ENCODE assay signal across 8 cellular contexts in genomic region chr16:4626396-4626795, GRCh38. TPM values are rescaled to one million over a fixed set of nuclear protein-coding genes. Genes with fewer than 3 reads are reported as not detected.
DNase-seq lines count a peak whose midpoint lies in the region; ATAC-seq and TF ChIP-seq lines count a peak whose summit lies in the region.

No MANE protein-coding gene starts in this region.

- no peak for ATAC-seq in SK-N-SH treated with all-trans-retinoic acid at 6 μM for 48 hours

- H4K20me1 ChIP-seq in SK-N-SH (ENCODE audit: insufficient read depth) (peaks cover 34% of the 10 kb centered on the region), hepatocyte (ENCODE audit: insufficient read depth, poor library complexity, severe bottlenecking) (peaks cover 44% of the 10 kb centered on the region)

- H3F3A ChIP-seq in SK-N-SH (replicated peaks; ENCODE audit: insufficient read depth), result no peaks in the 10 kb centered on the region

- H3K27ac Mint-ChIP-seq in activated CD4-positive, alpha-beta memory T cell treated with anti-CD3 and anti-CD28 coated beads, Interleukin-2, amount 10 ng/mL, durations not matched to agents 7 days and 5 days, result peak overlapping the region; percentile 92

- DNase-seq in SK-N-SH (no peak), hepatocyte (ENCODE audit: low spot score) (peak; percentile 3), spleen (no peak), transverse colon (no peak), hypothalamus (lab: John Stamatoyannopoulos, UW) (no peak)
- no peak for DNase-seq in activated CD4-positive, alpha-beta memory T cell treated with anti-CD3 and anti-CD28 coated beads, Interleukin-2, amount 10 ng/mL, durations not matched to agents 7 days and 5 days
- DNase-seq in stimulated activated naive CD4-positive, alpha-beta T cell (lab: John Stamatoyannopoulos, UW), result no peak

- H2AFZ ChIP-seq in SK-N-SH (ENCODE audit: low read depth), result no peak overlapping the region
- no peak overlapping the region for H2AFZ ChIP-seq in hepatocyte

- no peak for TF ChIP-seq RAD21 in SK-N-SH (IDR thresholded peaks at IDR 0.05; ENCODE audit: low read length)

- no peaks in the 10 kb centered on the region for H3K27me3 ChIP-seq in SK-N-SH (ENCODE audit: insufficient read depth)
- no peaks in the 10 kb centered on the region for H3K27me3 ChIP-seq in hepatocyte
- no peaks in the 10 kb centered on the region for H3K27me3 ChIP-seq in spleen (replicated peaks in 1 of 7)
- H3K27me3 ChIP-seq in transverse colon, result no peaks in the 10 kb centered on the region

- no peaks in the 10 kb centered on the region for H3K9me2 ChIP-seq in SK-N-SH
- H3K9me2 ChIP-seq in hepatocyte (replicated peaks; ENCODE audit: insufficient read depth), result no peaks in the 10 kb centered on the region

- no peak for TF ChIP-seq EP300 in SK-N-SH (IDR thresholded peaks at IDR 0.05; ENCODE audit: borderline replicate concordance in 1 of 2, low read depth in 1 of 2, low read length in 1 of 2)
- TF ChIP-seq EP300 in transverse colon (IDR thresholded peaks at IDR 0.05; ENCODE audit: low read depth), result no peak

- peaks cover 5% of the 10 kb centered on the region for H3K9me3 Mint-ChIP-seq in activated CD4-positive, alpha-beta memory T cell treated with anti-CD3 and anti-CD28 coated beads, Interleukin-2, amount 10 ng/mL, durations not matched to agents 7 days and 5 days

- peaks cover 42% of the 10 kb centered on the region for H3K4me1 Mint-ChIP-seq in activated CD4-positive, alpha-beta memory T cell treated with anti-CD3 and anti-CD28 coated beads, Interleukin-2, amount 10 ng/mL, durations not matched to agents 7 days and 5 days

- H3K4me1 ChIP-seq in SK-N-SH (ENCODE audit: control insufficient read depth in 1 of 2, insufficient read depth in 2 of 2, low read depth in 1 of 2, low read length in 1 of 2), result peaks cover 0 to 14% of the 10 kb centered on the region in 2 experiments; a peak in 1 of 4 replicates
- peaks cover 11% of the 10 kb centered on the region for H3K4me1 ChIP-seq in hepatocyte (ENCODE audit: insufficient read depth)
- peaks cover 20 to 78% (median 46%) of the 10 kb centered on the region in 6 donors for H3K4me1 ChIP-seq in spleen
- H3K4me1 ChIP-seq in transverse colon, result peaks cover 11 to 23% (median 14%) of the 10 kb centered on the region in 4 donors

- peak overlapping the region; percentile 96 for H3K4me2 ChIP-seq in SK-N-SH
- peak overlapping the region; percentile 99 for H3K4me2 ChIP-seq in hepatocyte

- peaks cover 21% of the 10 kb centered on the region for H3K36me3 Mint-ChIP-seq in activated CD4-positive, alpha-beta memory T cell treated with anti-CD3 and anti-CD28 coated beads, Interleukin-2, amount 10 ng/mL, durations not matched to agents 7 days and 5 days (ENCODE audit: low read depth)

- CTCF ChIA-PET in SK-N-SH (lab: Yijun Ruan, JAX), result interaction anchor here (1.2 to 3.7 kb wide), 2 partner anchors 24 to 122 kb away, joined by 3 to 16 read pairs; no protein-coding TSS in a partner anchor
- CTCF ChIA-PET in activated CD4-positive, alpha-beta memory T cell treated with anti-CD3 and anti-CD28 coated beads, Interleukin-2, amount 10 ng/mL, durations not matched to agents 7 days and 5 days (lab: Charles Lee), result interaction anchor here (1.5 to 3.5 kb wide), 2 partner anchors 10 to 24 kb away, joined by 7 to 43 read pairs; no protein-coding TSS in a partner anchor

- no peak for TF ChIP-seq CTCF in SK-N-SH (IDR thresholded peaks at IDR 0.05)
- no peak for TF ChIP-seq CTCF in hepatocyte (IDR thresholded peaks at IDR 0.05; ENCODE audit: poor library complexity)
- no peak for TF ChIP-seq CTCF in spleen (IDR thresholded peaks at IDR 0.05 in 8 of 11, conservative IDR thresholded peaks at IDR 0.05 in 3 of 11)
- TF ChIP-seq CTCF in transverse colon (IDR thresholded peaks at IDR 0.05), result no peak

- in situ Hi-C loops in transverse colon (cut with MboI; ENCODE audit: low pct_ligation_motif_present in 1 of 4, low pct_unique_long_range_greater_than_20kb in 1 of 4, low sequenced_read_pairs in 3 of 4), result no loop called here

- H3K27ac ChIP-seq in SK-N-SH (ENCODE audit: low read depth in 2 of 2, low read length in 1 of 2), result peak overlapping the region in 1 of 2 experiments; percentile 68; a peak in 1 of 4 replicates
- H3K27ac ChIP-seq in hepatocyte, result peak overlapping the region; percentile 95
- H3K27ac ChIP-seq in spleen, result peak overlapping the region in 7 of 8 donors; percentile 95 to 100 (median 99)
- peak overlapping the region in 2 of 4 donors; percentile 95 to 97 for H3K27ac ChIP-seq in transverse colon

- H3K79me2 ChIP-seq in SK-N-SH (ENCODE audit: insufficient read depth) (peaks cover 68% of the 10 kb centered on the region), hepatocyte (peaks cover 68% of the 10 kb centered on the region)

- H3K4me3 ChIP-seq in SK-N-SH (ENCODE audit: low read depth in 2 of 2, low read length in 1 of 2), result peak overlapping the region; percentile 78
- peak overlapping the region; percentile 71 for H3K4me3 ChIP-seq in hepatocyte
- peak overlapping the region in 6 of 8 donors; percentile 72 to 97 (median 93) for H3K4me3 ChIP-seq in spleen
- H3K4me3 ChIP-seq in transverse colon, result peak overlapping the region in 2 of 4 donors; percentile 92 to 94

- H3K27me3 Mint-ChIP-seq in activated CD4-positive, alpha-beta memory T cell treated with anti-CD3 and anti-CD28 coated beads, Interleukin-2, amount 10 ng/mL, durations not matched to agents 7 days and 5 days, result no peaks in the 10 kb centered on the region

- H3K9ac ChIP-seq in SK-N-SH, result peak overlapping the region; percentile 98

- POLR2A ChIA-PET in SK-N-SH (lab: Yijun Ruan, JAX), result no interaction called here
- POLR2A ChIA-PET in activated CD4-positive, alpha-beta memory T cell treated with anti-CD3 and anti-CD28 coated beads, Interleukin-2, amount 10 ng/mL, durations not matched to agents 7 days and 5 days (lab: Charles Lee), result interaction anchor here (1.0 to 4.1 kb wide), 4 partner anchors 11 to 220 kb away, joined by 3 to 36 read pairs (median 4); partner anchors contain the start of gene UBALD1

- no peaks in the 10 kb centered on the region for H3K36me3 ChIP-seq in SK-N-SH (replicated peaks in 1 of 2; ENCODE audit: control insufficient read depth in 1 of 2, insufficient read depth in 2 of 2, low read length in 1 of 2)
- no peaks in the 10 kb centered on the region for H3K36me3 ChIP-seq in hepatocyte (replicated peaks; ENCODE audit: insufficient read depth, low read depth)
- H3K36me3 ChIP-seq in spleen, result peaks cover 0 to 21% (median 0%) of the 10 kb centered on the region in 6 donors
- no peaks in the 10 kb centered on the region for H3K36me3 ChIP-seq in transverse colon

- intact Hi-C loops in spleen (cut with DNase I; ENCODE audit: low total_unique reads), result loop anchor here (5.0 kb wide), 1 partner anchor 51 kb away; no protein-coding TSS in a partner anchor
- intact Hi-C loops in transverse colon (cut with DNase I; ENCODE audit: low total_unique reads), result no loop called here

- peak overlapping the region; percentile 99 for H3K4me3 Mint-ChIP-seq in activated CD4-positive, alpha-beta memory T cell treated with anti-CD3 and anti-CD28 coated beads, Interleukin-2, amount 10 ng/mL, durations not matched to agents 7 days and 5 days

- H3K9me3 ChIP-seq in SK-N-SH (0 out of 2 replicates have a peak, but pooled peaks cover 4% of the 10 kb centered on the region), hepatocyte (ENCODE audit: low read depth) (no peaks in the 10 kb centered on the region), spleen (peaks cover 0 to 7% (median 3%) of the 10 kb centered on the region in 8 donors), transverse colon (no peaks in the 10 kb centered on the region)

- TF ChIP-seq POLR2A in spleen (IDR thresholded peaks at IDR 0.05) (no peak), transverse colon (IDR thresholded peaks at IDR 0.05) (no peak)

- 55% methylated on average over 5 of the region's 6 CpGs for WGBS in SK-N-SH (ENCODE audit: low lambda C conversion rate)
- WGBS in hepatocyte (ENCODE audit: low lambda C conversion rate, missing lambda C conversion rate), result 73% methylated on average over 6 of the region's 6 CpGs
- WGBS in spleen, 5 donors, result 42 to 63% (median 52%) methylated on average over 5 to 6 of the region's 6 CpGs
- 40 to 54% methylated on average over 2 to 6 of the region's 6 CpGs for WGBS in transverse colon (ENCODE audit: low coverage in 1 of 2), 2 donors

TF ChIP-seq in SK-N-SH, 30 proteins besides CTCF, POLR2A, EP300 and RAD21 (continues in another document):
- TF ChIP-seq TCF12 (IDR thresholded peaks at IDR 0.05) (no peak), FOXM1 (IDR thresholded peaks at IDR 0.05; ENCODE audit: low read depth) (no peak), TAF1 (IDR thresholded peaks at IDR 0.05; ENCODE audit: borderline replicate concordance, low read depth, low read length) (no peak), SMC3 (IDR thresholded peaks at IDR 0.05; ENCODE audit: low read depth, low read length) (no peak), TEAD4 (IDR thresholded peaks at IDR 0.05; ENCODE audit: borderline replicate concordance, insufficient read depth) (no peak)

TF ChIP-seq in SK-N-SH treated with all-trans-retinoic acid at 6 μM for 48 hours, 23 proteins besides CTCF, POLR2A, EP300 and RAD21 (continues in another document):
- no peak for TF ChIP-seq RARB (CRISPR knock-in tag; IDR thresholded peaks at IDR 0.05)
- no peak for TF ChIP-seq ZFP30 (CRISPR knock-in tag; IDR thresholded peaks at IDR 0.05)
- TF ChIP-seq ZNF565 (CRISPR knock-in tag; conservative IDR thresholded peaks at IDR 0.05; ENCODE audit: low read depth), result no peak
- TF ChIP-seq ZNF70 (CRISPR knock-in tag; IDR thresholded peaks at IDR 0.05), result no peak
- TF ChIP-seq TCF4 (CRISPR knock-in tag; IDR thresholded peaks at IDR 0.05; ENCODE audit: borderline replicate concordance), result no peak
- no peak for TF ChIP-seq ESRRG (CRISPR knock-in tag; IDR thresholded peaks at IDR 0.05)

RNA-seq across cellular contexts. Expression of gene MGRN1, which starts 1.8 kb away (rescaled TPM):
- polyA plus RNA-seq in SK-N-SH (2012; rRNA removed) (5.5 and 13.3 TPM in 2 replicates), hepatocyte (30.8 and 32.0 TPM in 2 replicates), spleen (10 to 100 TPM in 1 of 3 donors, 1 to 10 TPM in 2; 7.6 to 26.9 (median 8.8) TPM)
- polyA plus RNA-seq in SK-N-SH (2012; cell fraction: cytosol; rRNA removed), result 8.6 and 12.0 TPM in 2 replicates
- 26.7 and 38.3 TPM in 2 replicates for polyA plus RNA-seq in SK-N-SH (2012; cell fraction: nucleus; rRNA removed)
- 10 to 100 TPM; 71.8 to 73.3 TPM for total RNA-seq in activated CD4-positive, alpha-beta memory T cell treated with anti-CD3 and anti-CD28 coated beads, Interleukin-2, amount 10 ng/mL, durations not matched to agents 7 days and 5 days
- total RNA-seq in hepatocyte (24.1 and 29.2 TPM in 2 replicates), spleen (100 to 1,000 TPM in 1 of 7 donors, 10 to 100 TPM in 6; 65.6 to 132 (median 83.6) TPM), transverse colon (100 to 1,000 TPM in 1 of 4 donors, 10 to 100 TPM in 3; 49.1 to 127 (median 79.5) TPM)

RNA-seq across cellular contexts. Expression of gene UBALD1, which starts 11.7 kb away (rescaled TPM):
- 13.0 and 16.7 TPM in 2 replicates for polyA plus RNA-seq in SK-N-SH (2012; rRNA removed)
- 4.7 and 6.1 TPM in 2 replicates for polyA plus RNA-seq in SK-N-SH (2012; cell fraction: cytosol; rRNA removed)
- polyA plus RNA-seq in SK-N-SH (2012; cell fraction: nucleus; rRNA removed), result 47.9 and 62.5 TPM in 2 replicates
- 10 to 100 TPM; 15.9 to 19.3 TPM for total RNA-seq in activated CD4-positive, alpha-beta memory T cell treated with anti-CD3 and anti-CD28 coated beads, Interleukin-2, amount 10 ng/mL, durations not matched to agents 7 days and 5 days
- total RNA-seq in hepatocyte, result 6.1 and 9.9 TPM in 2 replicates
- polyA plus RNA-seq in hepatocyte, result 25.7 and 36.8 TPM in 2 replicates
- total RNA-seq in spleen, result 10 to 100 TPM; 10.0 to 29.2 (median 20.2) TPM
- 10 to 100 TPM; 12.6 to 33.6 (median 13.6) TPM for polyA plus RNA-seq in spleen
- 10 to 100 TPM in 2 of 4 donors, 1 to 10 TPM in 2; 8.6 to 18.0 (median 10.5) TPM for total RNA-seq in transverse colon
